Comparison of ENCODE assay signal across 28 cellular contexts in the genomic region with DNA sequence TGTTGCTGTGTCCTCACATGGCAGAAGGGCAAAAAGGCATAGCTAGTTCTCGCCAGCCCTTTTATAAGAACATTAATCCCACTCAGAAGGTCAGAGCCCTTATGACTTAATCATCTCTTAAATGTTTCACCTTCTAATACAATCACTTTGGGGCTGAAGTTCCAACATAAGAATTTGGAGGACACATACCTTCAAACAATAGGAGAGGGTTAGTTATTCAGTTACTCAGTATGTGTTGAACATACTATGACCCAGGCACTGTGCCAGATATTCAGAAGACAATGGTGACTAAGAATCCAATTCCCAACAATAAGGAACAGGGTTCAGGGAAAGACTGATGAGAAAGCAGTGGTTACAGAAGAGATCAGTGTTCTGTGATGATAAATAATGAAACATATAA.
DNase-seq lines count a peak whose midpoint lies in the region; ATAC-seq, FAIRE-seq and TF ChIP-seq lines count a peak whose summit lies in the region.
"Had no signal": no experiment of that assay in that cellular context is flagged by ENCODE, and none has a peak within 500 bp of the region (broad histone marks: within the 10 kb centered on the region; RNA-seq: fewer than 3 reads in every experiment).

No MANE protein-coding gene starts in this region.

- H3K4me1 ChIP-seq in MM.1S (ENCODE audit: low read length), result no peaks in the 10 kb centered on the region
- H3K4me1 ChIP-seq: right lobe of liver, upper lobe of left lung had no signal

- H3K9me3 ChIP-seq in MM.1S (replicated peaks; ENCODE audit: insufficient read depth, low read length), result no peaks in the 10 kb centered on the region
- H3K9me3 ChIP-seq: right lobe of liver had no signal

- no peaks in the 10 kb centered on the region for H4K20me1 ChIP-seq in MM.1S (ENCODE audit: insufficient read depth, low read length)

- peak; percentile 35 for DNase-seq in DMS53 (lab: John Stamatoyannopoulos, UW)
- DNase-seq in DMS53 treated with DMSO at 0.1 percent for 48 hours (lab: John Stamatoyannopoulos, UW; ENCODE audit: unreplicated experiment), result no peak
- DNase-seq in astrocyte of the hippocampus (ENCODE audit: low read depth, low spot score), result peak; percentile 63
- peak; percentile 81 for DNase-seq in fibroblast of the aortic adventitia (ENCODE audit: low read depth)
- peak; percentile 14 for DNase-seq in urothelium cell line (ENCODE audit: low spot score)
- DNase-seq in MM.1S, result no peak
- DNase-seq: activated CD4-positive, alpha-beta T cell treated with anti-CD3 and anti-CD28 coated beads, Interleukin-2, amount 10 ng/mL, durations not matched to agents 24 days and 14 days; activated naive CD8-positive, alpha-beta T cell treated with anti-CD3 and anti-CD28 coated beads, Interleukin-2, amount 50 U/mL, for 24 hours; activated T-cell treated with anti-CD3 and anti-CD28 coated beads, Interleukin-2, amount 50 U/mL, for 4 hours; effector CD8-positive, alpha-beta T cell; H9; mesendoderm; NCI-H1436 treated with DMSO at 0.1 percent for 48 hours; NK-92 treated with Interleukin-12 subunit alpha and Interleukin-12 subunit beta, amount 100 ng/mL, for 24 hours; PC-3; right lobe of liver; Right ventricle myocardium superior; stimulated activated CD4-positive, alpha-beta T cell treated with anti-CD3 and anti-CD28 coated beads, Interleukin-4, amount 100 ng/mL, for 24 hours; upper lobe of left lung had no signal

- H2AFZ ChIP-seq in MM.1S (ENCODE audit: low read length), result no peak overlapping the region
- H2AFZ ChIP-seq: hepatocyte had no signal

- H3F3A ChIP-seq in MM.1S (ENCODE audit: insufficient read depth, low read length), result no peaks in the 10 kb centered on the region

- ATAC-seq in GM18907 (IDR thresholded peaks at IDR 0.05; ENCODE audit: unreplicated experiment), result no peak
- ATAC-seq in HG03135 (IDR thresholded peaks at IDR 0.05; ENCODE audit: unreplicated experiment), result no peak
- ATAC-seq: activated naive CD8-positive, alpha-beta T cell treated with anti-CD3 and anti-CD28 coated beads, Interleukin-2, amount 50 U/mL, for 24 hours; activated T-cell treated with anti-CD3 and anti-CD28 coated beads, Interleukin-2, amount 50 U/mL, for 4 hours; esophagus mucosa; left lobe of liver; PC-3; right lobe of liver; stimulated activated effector memory CD8-positive, alpha-beta T cell treated with anti-CD3 and anti-CD28 coated beads, Interleukin-12 subunit alpha, Interleukin-12 subunit beta, amount 100 ng/mL, for 72 hours had no signal

- TF ChIP-seq CTCF in fibroblast of the aortic adventitia (IDR thresholded peaks at IDR 0.05; ENCODE audit: insufficient read depth, low read length), result no peak
- TF ChIP-seq CTCF in MM.1S (IDR thresholded peaks at IDR 0.05; ENCODE audit: low read length), result no peak

- no peaks in the 10 kb centered on the region for H3K36me3 ChIP-seq in MM.1S (replicated peaks; ENCODE audit: insufficient read depth, low read length)
- H3K36me3 ChIP-seq: right lobe of liver, upper lobe of left lung had no signal

- H3K27me3 ChIP-seq in MM.1S (replicated peaks; ENCODE audit: insufficient read depth, low read length), result no peaks in the 10 kb centered on the region
- H3K27me3 ChIP-seq: hepatocyte, right lobe of liver, upper lobe of left lung had no signal

- no peak overlapping the region for H3K27ac ChIP-seq in MM.1S (ENCODE audit: low read length)
- H3K27ac ChIP-seq: 22Rv1, hepatocyte, KMS-11, right lobe of liver, upper lobe of left lung had no signal

- H3K79me2 ChIP-seq in MM.1S (ENCODE audit: low read length), result no peaks in the 10 kb centered on the region
- H3K79me2 ChIP-seq: hepatocyte had no signal

- H3K4me3 ChIP-seq in fibroblast of the aortic adventitia (ENCODE audit: low read depth, low read length), result no peak overlapping the region
- H3K4me3 ChIP-seq in MM.1S (ENCODE audit: low read length), result no peak overlapping the region
- H3K4me3 ChIP-seq: hepatocyte, right lobe of liver, upper lobe of left lung had no signal

- H3K9me2 ChIP-seq in MM.1S (replicated peaks; ENCODE audit: insufficient read depth, low read length), result no peaks in the 10 kb centered on the region

- no peak for FAIRE-seq in urothelium cell line (lab: Jason Lieb, UNC)
- FAIRE-seq: frontal cortex had no signal

- no peak overlapping the region for H3K4me2 ChIP-seq in MM.1S (ENCODE audit: low read depth, low read length)
- H3K4me2 ChIP-seq: hepatocyte, KMS-11 had no signal

- H3K9ac ChIP-seq in MM.1S (ENCODE audit: low read length), result no peak overlapping the region
- H3K9ac ChIP-seq: KMS-11 had no signal

Comparison
In these comparisons a context has a peak if more than half of its experiments do, and no peak if none do; other contexts are left out.
1. DNase-seq: peak in DMS53 (single experiment), astrocyte of the hippocampus (single experiment), fibroblast of the aortic adventitia (single experiment) and urothelium cell line (single experiment); none in DMS53 treated with DMSO at 0.1 percent for 48 hours (single experiment) and MM.1S (single experiment).